In genomic region chr1:39425634-39426033, GRCh38 we compare ENCODE assay signal across 13 cellular contexts.
"Had no signal": no experiment of that assay in that cellular context is flagged by ENCODE, and none has a peak within 500 bp of the region (broad histone marks: within the 10 kb centered on the region; RNA-seq: fewer than 3 reads in every experiment).

No MANE protein-coding gene starts in this region.

- ATAC-seq: activated CD4-positive, CD25-positive, alpha-beta regulatory T cell treated with anti-CD3 and anti-CD28 coated beads, Interleukin-2, amount 50 U/mL, for 24 hours; left cardiac atrium had no signal

- FAIRE-seq: urothelium cell line had no signal

- H3K4me3 ChIP-seq: stomach had no signal

- H3K9me3 Mint-ChIP-seq: endodermal cell had no signal

- H3K4me3 Mint-ChIP-seq: endodermal cell had no signal

- H3K27ac Mint-ChIP-seq: endodermal cell had no signal

- H3K9me3 ChIP-seq: stomach had no signal

- DNase-seq: activated CD4-positive, alpha-beta T cell treated with anti-CD3 and anti-CD28 coated beads, Interleukin-2, amount 50 U/mL, for 48 hours; activated naive CD4-positive, alpha-beta T cell; activated T-cell treated with anti-CD3 and anti-CD28 coated beads, Interleukin-2, amount 50 U/mL, for 48 hours; cerebellar nuclear complex; dermis blood vessel endothelial cell; endodermal cell; erythroblast; left cardiac atrium; stimulated activated CD4-positive, alpha-beta T cell treated with anti-CD3 and anti-CD28 coated beads, Interleukin-4, amount 100 ng/mL, for 4 hours; stomach; T-helper 2 cell had no signal

- H3K27me3 ChIP-seq: stomach had no signal
